Comparison of ENCODE assay signal across 9 cellular contexts in the genomic region with DNA sequence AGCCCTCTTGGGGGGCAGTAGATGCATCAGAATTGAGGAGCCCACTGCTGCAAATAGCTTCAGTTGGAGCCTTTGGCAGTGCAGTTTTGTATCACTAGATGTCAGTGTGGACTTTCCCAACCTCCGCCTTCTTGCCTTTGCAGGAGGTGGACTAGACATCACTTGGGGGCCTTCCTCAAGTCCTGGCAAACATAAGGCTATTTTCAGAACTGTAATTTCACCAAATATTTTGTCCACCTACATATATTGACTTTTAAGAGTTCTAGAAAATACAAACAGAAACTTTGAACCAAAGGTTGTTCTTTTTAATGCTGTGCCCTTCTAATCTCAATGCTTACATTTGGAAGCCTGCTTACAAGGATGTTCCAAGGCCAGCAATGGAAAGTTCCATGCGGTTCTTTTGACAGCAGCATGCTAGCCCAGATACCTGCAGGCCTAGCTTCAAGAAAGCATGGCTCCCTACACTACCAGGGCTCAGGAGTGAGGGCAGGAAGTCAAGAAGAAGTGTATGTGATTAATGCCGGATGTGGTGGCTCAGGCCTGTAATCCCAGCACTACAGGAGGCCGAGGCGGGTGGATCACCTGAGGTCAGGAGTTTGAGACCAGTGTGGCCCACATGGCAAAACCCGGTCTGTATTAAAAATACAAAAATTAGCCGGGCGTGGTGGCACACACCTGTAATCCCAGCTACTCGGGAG. TPM values are rescaled to one million over a fixed set of nuclear protein-coding genes. Genes with fewer than 3 reads are reported as not detected.
DNase-seq lines count a peak whose midpoint lies in the region; ATAC-seq lines count a peak whose summit lies in the region.
"Had no signal": no experiment of that assay in that cellular context is flagged by ENCODE, and none has a peak within 500 bp of the region (broad histone marks: within the 10 kb centered on the region; RNA-seq: fewer than 3 reads in every experiment).

No MANE protein-coding gene starts in this region.

- no peak overlapping the region for H2BK5ac ChIP-seq in mesenchymal stem cell (ENCODE audit: low read depth, low read length, poor library complexity, severe bottlenecking)

- no peak overlapping the region for H4K91ac ChIP-seq in mesenchymal stem cell (ENCODE audit: low read length)

- peak; percentile 51 for ATAC-seq in GM21515 (IDR thresholded peaks at IDR 0.05; ENCODE audit: unreplicated experiment)

- H3K14ac ChIP-seq in mesenchymal stem cell (ENCODE audit: low read length in 2 of 2): no peak overlapping the region

- H2BK12ac ChIP-seq in mesenchymal stem cell (ENCODE audit: low read length in 2 of 2): no peak overlapping the region

- no peak overlapping the region for H3K23ac ChIP-seq in mesenchymal stem cell (ENCODE audit: low read length in 2 of 2)

- H2BK15ac ChIP-seq in mesenchymal stem cell (ENCODE audit: low read depth, poor library complexity, severe bottlenecking): no peak overlapping the region

- H4K8ac ChIP-seq in mesenchymal stem cell (ENCODE audit: low read length): no peak overlapping the region

- H3K79me1 ChIP-seq in mesenchymal stem cell (replicated peaks; ENCODE audit: low read length, poor library complexity, severe bottlenecking): no peaks in the 10 kb centered on the region

- H2AFZ ChIP-seq in mesenchymal stem cell (ENCODE audit: low read depth, low read length): no peak overlapping the region

- H2BK120ac ChIP-seq in mesenchymal stem cell (ENCODE audit: low read depth, low read length): no peak overlapping the region

- DNase-seq in COR-L47 (lab: John Stamatoyannopoulos, UW): peak; percentile 69
- peak; percentile 61 for DNase-seq in NCI-H1694 treated with DMSO at 0.1 percent for 48 hours (lab: John Stamatoyannopoulos, UW)
- DNase-seq in activated CD4-positive, alpha-beta T cell treated with anti-CD3 and anti-CD28 coated beads for 48 hours: peak; percentile 54
- DNase-seq in ecto neural progenitor cell (ENCODE audit: low spot score): peak; percentile 62
- peak; percentile 60 for DNase-seq in mesenchymal stem cell
- DNase-seq in superior temporal gyrus (ENCODE audit: extremely low spot score): peak; percentile 90
- DNase-seq in epidermal melanocyte (ENCODE audit: insufficient read length, low spot score): no peak

- H3K27me3 ChIP-seq in mesenchymal stem cell (ENCODE audit: control insufficient read depth in 1 of 2, insufficient read depth in 1 of 2, low read length in 2 of 2): peaks cover 0 to 6% of the 10 kb centered on the region in 2 experiments

- no peak overlapping the region for H3K27ac ChIP-seq in mesenchymal stem cell (ENCODE audit: low read length, poor library complexity, severe bottlenecking)
- H3K27ac ChIP-seq: SK-N-MC had no signal

- no peak overlapping the region for H3K4me3 ChIP-seq in mesenchymal stem cell (ENCODE audit: insufficient read depth in 1 of 2, low read depth in 1 of 2, low read length in 2 of 2)
- H3K4me3 ChIP-seq: SK-N-MC had no signal

- H3K9ac ChIP-seq in mesenchymal stem cell (ENCODE audit: low read length): no peak overlapping the region

- no peak overlapping the region for H3K18ac ChIP-seq in mesenchymal stem cell (ENCODE audit: low read depth in 1 of 2, low read length in 2 of 2)

- H3K9me3 ChIP-seq in mesenchymal stem cell (ENCODE audit: control insufficient read depth, low read length): no peaks in the 10 kb centered on the region

- no peak overlapping the region for H2AK5ac ChIP-seq in mesenchymal stem cell (ENCODE audit: low read length, severe bottlenecking)

- H3K4ac ChIP-seq in mesenchymal stem cell (ENCODE audit: low read depth in 1 of 2, low read length in 2 of 2): no peak overlapping the region

- no peaks in the 10 kb centered on the region for H3K4me1 ChIP-seq in mesenchymal stem cell (ENCODE audit: control insufficient read depth, insufficient read depth, low read depth, low read length)

- 81% methylated on average over 9 of the region's 9 CpGs for WGBS in mesenchymal stem cell

- no peak overlapping the region for H3K4me2 ChIP-seq in mesenchymal stem cell (ENCODE audit: low read length, poor library complexity, severe bottlenecking)

- no peaks in the 10 kb centered on the region for H3K36me3 ChIP-seq in mesenchymal stem cell (ENCODE audit: control insufficient read depth in 1 of 2, insufficient read depth in 2 of 2, low read depth in 1 of 2, low read length in 2 of 2)

RNA-seq across cellular contexts. Expression of a gene that starts 8.0 kb away (rescaled TPM):
- polyA plus RNA-seq in mesenchymal stem cell (2013, experiment 1 of 2): 1.4 TPM
- polyA plus RNA-seq in mesenchymal stem cell (2013, experiment 2 of 2): 1.2 TPM
